Comparison of ENCODE assay signal across 8 cellular contexts in the genomic region with DNA sequence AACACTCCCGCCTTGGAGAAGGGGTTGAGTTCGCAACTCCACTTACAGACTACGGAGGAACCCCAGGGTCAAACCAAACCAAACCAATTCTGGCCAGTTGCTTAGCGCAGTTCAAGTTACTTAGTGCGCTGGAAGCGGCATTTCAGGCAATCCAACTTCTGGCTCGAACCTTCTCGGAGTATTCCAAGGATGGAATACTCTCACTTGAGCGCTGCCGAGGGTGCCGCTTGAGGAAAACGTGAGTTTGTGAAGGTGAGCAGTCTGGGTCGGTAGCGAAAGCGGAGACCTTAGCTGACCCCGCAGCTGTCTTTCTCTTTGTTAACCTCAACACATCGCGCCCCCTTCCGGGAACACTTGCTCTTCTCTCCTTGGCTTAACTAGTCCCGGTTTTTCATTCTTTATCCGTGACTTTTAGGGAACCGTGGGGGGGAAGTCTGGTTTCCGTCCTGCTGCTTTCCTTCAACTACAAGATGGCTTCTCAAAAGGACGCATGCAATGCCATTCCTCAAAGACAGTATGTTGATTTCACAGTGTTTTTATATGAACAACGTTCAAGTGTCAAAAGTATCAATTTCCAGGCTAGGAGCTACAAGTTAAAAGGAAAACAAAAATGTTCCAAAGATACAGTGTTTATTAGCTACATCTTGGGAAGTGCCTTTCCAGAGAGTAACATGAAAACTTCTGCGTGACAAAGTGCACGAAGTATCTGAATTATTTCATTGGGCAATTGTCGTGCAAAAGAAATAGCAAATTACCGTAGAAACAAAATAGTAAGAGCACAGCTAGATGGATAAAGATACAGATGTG. TPM values are rescaled to one million over a fixed set of nuclear protein-coding genes. Genes with fewer than 3 reads are reported as not detected.
DNase-seq lines count a peak whose midpoint lies in the region; ATAC-seq and TF ChIP-seq lines count a peak whose summit lies in the region.

No MANE protein-coding gene starts in this region.

- H4K91ac ChIP-seq in IMR-90 (ENCODE audit: insufficient read depth, low read depth, low read length) = peak overlapping the region; percentile 87

- H3K56ac ChIP-seq in IMR-90 (ENCODE audit: extremely low read depth, insufficient read depth, low read length) = peak overlapping the region; percentile 90

- H3K27ac Mint-ChIP-seq in naive thymus-derived CD8-positive, alpha-beta T cell = peak overlapping the region; percentile 95 to 100 (median 99)

- H4K20me1 ChIP-seq in IMR-90 (ENCODE audit: insufficient read depth, low read length) = peaks cover 42% of the 10 kb centered on the region

- H3K4me3 Mint-ChIP-seq in naive thymus-derived CD8-positive, alpha-beta T cell = peak overlapping the region; percentile 94 to 100 (median 98)

- H2BK20ac ChIP-seq in IMR-90 (ENCODE audit: low read depth, low read length) = peak overlapping the region; percentile 58; the same call in 1 of the 2 replicates

- H3K9me1 ChIP-seq in IMR-90 (ENCODE audit: insufficient read depth, low read length) = 0 out of 2 replicates have a peak, but pooled peaks cover 2% of the 10 kb centered on the region

- peak overlapping the region; percentile 63 for H2AK9ac ChIP-seq in IMR-90 (replicated peaks; ENCODE audit: low read depth, low read length, poor library complexity)

- no peaks in the 10 kb centered on the region for H3K9me3 ChIP-seq in IMR-90 (ENCODE audit: control insufficient read depth, insufficient read depth, low read length)

- peak overlapping the region; percentile 52 for H3K4me3 ChIP-seq in IMR-90 (ENCODE audit: insufficient read depth, low read depth, low read length)

- intact Hi-C loops in IMR-90 (cut with micrococcal nuclease) = loop anchor here (1.0 to 5.0 kb wide), 3 partner anchors 92 to 141 kb away; partner anchors contain the start of gene CCNC

- peak overlapping the region; percentile 91 for H2AFZ ChIP-seq in IMR-90 (replicated peaks; ENCODE audit: low read length, poor library complexity)

- peaks cover 5 to 20% (median 7%) of the 10 kb centered on the region in 3 donors for H3K36me3 Mint-ChIP-seq in naive thymus-derived CD8-positive, alpha-beta T cell

- H2AK5ac ChIP-seq in IMR-90 (ENCODE audit: low read depth, low read length) = peak overlapping the region; percentile 16; the same call in 1 of the 2 replicates

- H3K4me2 ChIP-seq in IMR-90 (ENCODE audit: low read depth, low read length) = peak overlapping the region; percentile 79

- H3K4me1 Mint-ChIP-seq in naive thymus-derived CD8-positive, alpha-beta T cell = peaks cover 25 to 66% (median 62%) of the 10 kb centered on the region in 4 donors

- H4K5ac ChIP-seq in IMR-90 (ENCODE audit: low read depth, low read length) = peak overlapping the region; percentile 96

- peaks cover 0 to 1% (median 0%) of the 10 kb centered on the region in 5 donors for H3K27me3 Mint-ChIP-seq in naive thymus-derived CD8-positive, alpha-beta T cell

- BruUV-seq in IMR-90 (replicated peaks; lab: Mats Ljungman, UMichigan) = no TSS peak

- H3K9me3 Mint-ChIP-seq in naive thymus-derived CD8-positive, alpha-beta T cell = no peaks in the 10 kb centered on the region

- peak overlapping the region; percentile 92 to 93 for H4K8ac ChIP-seq in IMR-90 (ENCODE audit: low read depth in 2 of 2, low read length in 2 of 2)

- peak overlapping the region; percentile 89 for H3K23ac ChIP-seq in IMR-90 (ENCODE audit: low read depth, low read length)

- peak; percentile 54 for TF ChIP-seq CTCF in IMR-90 (conservative IDR thresholded peaks at IDR 0.05; ENCODE audit: low read depth, low read length)

- in situ Hi-C loops in IMR-90 (cut with MboI; ENCODE audit: low sequenced_read_pairs) = no loop called here

- dilution Hi-C loops in IMR-90 (cut with HindIII; ENCODE audit: low sequenced_read_pairs, unreplicated experiment) = no loop called here

- peak overlapping the region; percentile 94 for H3K14ac ChIP-seq in IMR-90 (replicated peaks; ENCODE audit: low read depth, low read length)

- H2BK120ac ChIP-seq in IMR-90 (ENCODE audit: low read depth, low read length) = peak overlapping the region; percentile 74

- peaks cover 2% of the 10 kb centered on the region for H3K4me1 ChIP-seq in IMR-90 (ENCODE audit: control insufficient read depth, insufficient read depth, low read length)

- H3K18ac ChIP-seq in IMR-90 (ENCODE audit: low read depth, low read length) = peak overlapping the region; percentile 95

- peak overlapping the region; percentile 90 for H2BK5ac ChIP-seq in IMR-90 (ENCODE audit: low read depth, low read length, poor library complexity, severe bottlenecking)

- WGBS in IMR-90 (ENCODE audit: extremely low coverage in 2 of 2, insufficient read length in 1 of 2), 2 experiments = 0% methylated on average over 3 of the region's 29 CpGs; no CpG with 5 or more reads in 1 of the 2 experiments

- DNase-seq in DMS53 (lab: John Stamatoyannopoulos, UW) = peak; percentile 93
- peak; percentile 89 for DNase-seq in IMR-90
- DNase-seq in activated T-helper 1 cell treated with Interleukin-2 at 50 U/mL for 16 hours (ENCODE audit: low read depth) = peak; percentile 18
- peak; percentile 94 for DNase-seq in fibroblast of peridontal ligament (ENCODE audit: extremely low read depth)
- peak in 6 of 10 donors; percentile 25 to 78 (median 45) for DNase-seq in naive thymus-derived CD8-positive, alpha-beta T cell
- peak in 4 of 6 experiments; percentile 18 to 59 (median 56) for DNase-seq in stimulated activated naive CD4-positive, alpha-beta T cell (lab: John Stamatoyannopoulos, UW)

- ATAC-seq in GM21576 (IDR thresholded peaks at IDR 0.05; ENCODE audit: unreplicated experiment) = peak; percentile 49
- ATAC-seq in IMR-90 (ENCODE audit: low read depth) = peak; percentile 66
- ATAC-seq in naive thymus-derived CD8-positive, alpha-beta T cell = peak; percentile 42 to 46

- CTCF ChIA-PET in IMR-90 (lab: Yijun Ruan, JAX) = interaction anchor here (0.6 to 0.9 kb wide), 5 partner anchors 9 to 95 kb away, joined by 3 to 4 read pairs (median 3); no protein-coding TSS in a partner anchor

- no peak; the same call in 1 of the 2 replicates for TF ChIP-seq POLR2A in IMR-90 (IDR thresholded peaks at IDR 0.05; ENCODE audit: low read depth, low read length)

- H3K27ac ChIP-seq in IMR-90 (ENCODE audit: insufficient read depth, low read length) = peak overlapping the region; percentile 92

- peak; percentile 28; the same call in 1 of the 2 replicates for TF ChIP-seq RAD21 in IMR-90 (IDR thresholded peaks at IDR 0.05; ENCODE audit: low read length)

- no peaks in the 10 kb centered on the region for H3K36me3 ChIP-seq in IMR-90 (ENCODE audit: control insufficient read depth, insufficient read depth, low read length)

- peaks cover 5 to 37% of the 10 kb centered on the region in 2 experiments for H3K79me1 ChIP-seq in IMR-90 (ENCODE audit: low read depth in 1 of 2, low read length in 2 of 2)

- peak overlapping the region; percentile 66; the same call in 2 of the 3 replicates for H2BK15ac ChIP-seq in IMR-90 (ENCODE audit: low read depth, low read length)

- H3K4ac ChIP-seq in IMR-90 (ENCODE audit: low read depth, low read length) = peak overlapping the region; percentile 91

- H3K9ac ChIP-seq in IMR-90 (ENCODE audit: low read depth, low read length) = peak overlapping the region; percentile 95

- H3K27me3 ChIP-seq in IMR-90 (ENCODE audit: control insufficient read depth, insufficient read depth, low read length) = no peaks in the 10 kb centered on the region

- POLR2A ChIA-PET in IMR-90 (lab: Charles Lee; ENCODE audit: unreplicated experiment) = interaction anchor here (0.6 to 1.0 kb wide), 2 partner anchors 8 to 32 kb away, joined by 3 read pairs; no protein-coding TSS in a partner anchor
- POLR2A ChIA-PET in naive thymus-derived CD8-positive, alpha-beta T cell (lab: Charles Lee) = interaction anchor here (1.3 to 5.1 kb wide), 7 partner anchors 23 to 142 kb away, joined by 4 to 42 read pairs (median 5); partner anchors contain the start of genes CCNC, COQ3 and USP45

TF ChIP-seq in IMR-90, 13 proteins besides CTCF, POLR2A, EP300 and RAD21 (continues in another document):
- TF ChIP-seq ELK1 (IDR thresholded peaks at IDR 0.05; ENCODE audit: borderline replicate concordance, low read depth, low read length) = no peak
- TF ChIP-seq FOS (IDR thresholded peaks at IDR 0.05; ENCODE audit: low read depth, low read length) = no peak

TF ChIP-seq in PFSK-1, 5 proteins besides CTCF, POLR2A, EP300 and RAD21 (continues in another document):
- no peak for TF ChIP-seq SIN3A (IDR thresholded peaks at IDR 0.05; ENCODE audit: borderline replicate concordance, insufficient read depth, low read length)

RNA-seq across cellular contexts. Expression of gene PNISR, which starts 0.7 kb away (rescaled TPM):
- 46.2 and 65.0 TPM in 2 replicates for total RNA-seq in IMR-90 (2012; rRNA removed)
- 31.3 and 44.5 TPM in 2 replicates for polyA plus RNA-seq in IMR-90 (2012; rRNA removed)
- polyA plus RNA-seq in IMR-90 (2012; cell fraction: cytosol; rRNA removed) = 3.9 and 4.1 TPM in 2 replicates
- polyA plus RNA-seq in IMR-90 (2012; cell fraction: nucleus; rRNA removed; ENCODE audit: low replicate concordance) = 27.9 and 221 TPM in 2 replicates
- 34.3 TPM for polyA plus RNA-seq in PFSK-1 (2012; ENCODE audit: insufficient read length, low read depth)
- total RNA-seq in naive thymus-derived CD8-positive, alpha-beta T cell = 100 to 1,000 TPM; 399 to 401 TPM
- 100 to 1,000 TPM in 1 of 3 donors, 10 to 100 TPM in 2; 80.4 to 114 (median 83.5) TPM for polyA plus RNA-seq in naive thymus-derived CD8-positive, alpha-beta T cell

RNA-seq across cellular contexts. Expression of gene COQ3, which starts 31.9 kb away (rescaled TPM):
- 8.2 and 9.2 TPM in 2 replicates for total RNA-seq in IMR-90 (2012; rRNA removed)
- 7.1 and 8.9 TPM in 2 replicates for polyA plus RNA-seq in IMR-90 (2012; rRNA removed)
- 1.3 and 1.9 TPM in 2 replicates for polyA plus RNA-seq in IMR-90 (2012; cell fraction: cytosol; rRNA removed)
- polyA plus RNA-seq in IMR-90 (2012; cell fraction: nucleus; rRNA removed; ENCODE audit: low replicate concordance) = 0.85 and 5.2 TPM in 2 replicates
- 5.2 TPM for polyA plus RNA-seq in PFSK-1 (2012; ENCODE audit: insufficient read length, low read depth)
- total RNA-seq in naive thymus-derived CD8-positive, alpha-beta T cell = 1 to 10 TPM; 4.0 to 4.8 TPM
- 10 to 100 TPM in 1 of 3 donors, 1 to 10 TPM in 2; 6.3 to 12.0 (median 7.7) TPM for polyA plus RNA-seq in naive thymus-derived CD8-positive, alpha-beta T cell

Comparison
In these comparisons a context has a peak if more than half of its experiments do, and no peak if none do; other contexts are left out.
1. Peak in every context shown above with its lines: DNase-seq, ATAC-seq, H3K4me3 ChIP-seq and H3K27ac ChIP-seq.
2. DNase-seq: peak in every context shown above with its lines; median percentile 94 in fibroblast of peridontal ligament; 93 in DMS53; 89 in IMR-90; 56 in stimulated activated naive CD4-positive, alpha-beta T cell; 45 in naive thymus-derived CD8-positive, alpha-beta T cell; 18 in activated T-helper 1 cell treated with Interleukin-2 at 50 U/mL for 16 hours.